14 cellular contexts compared by ENCODE assay signal in genomic region chr18:44943201-44943881, GRCh38.
DNase-seq lines count a peak whose midpoint lies in the region; ATAC-seq and TF ChIP-seq lines count a peak whose summit lies in the region.
"Had no signal": no experiment of that assay in that cellular context is flagged by ENCODE, and none has a peak within 500 bp of the region (broad histone marks: within the 10 kb centered on the region; RNA-seq: fewer than 3 reads in every experiment).

No MANE protein-coding gene starts in this region.

- no peaks in the 10 kb centered on the region for H3K9me3 Mint-ChIP-seq in activated naive CD4-positive, alpha-beta T cell treated with anti-CD3 and anti-CD28 coated beads, Interleukin-2, amount 50 U/mL, for 72 hours
- H3K9me3 Mint-ChIP-seq: activated T-cell treated with anti-CD3 and anti-CD28 coated beads, Interleukin-2, amount 50 U/mL, for 72 hours; naive thymus-derived CD8-positive, alpha-beta T cell had no signal

- ATAC-seq in body of pancreas, result peak; percentile 45
- ATAC-seq in activated naive CD4-positive, alpha-beta T cell treated with anti-CD3 and anti-CD28 coated beads, Interleukin-2, amount 50 U/mL, for 72 hours, result no peak
- ATAC-seq: activated T-cell treated with anti-CD3 and anti-CD28 coated beads, Interleukin-2, amount 50 U/mL, for 72 hours; naive thymus-derived CD8-positive, alpha-beta T cell had no signal

- peaks cover 2% of the 10 kb centered on the region; the same call in 1 of the 2 replicates for H3K9me3 ChIP-seq in HEK293 (ENCODE audit: control insufficient read depth, insufficient read depth, low read depth, low read length)
- no peaks in the 10 kb centered on the region for H3K9me3 ChIP-seq in body of pancreas

- DNase-seq in A172 (ENCODE audit: low spot score), result peak; percentile 37
- peak in 1 of 4 donors; percentile 42 for DNase-seq in body of pancreas
- peak; percentile 89 for DNase-seq in kidney glomerular epithelial cell (lab: John Stamatoyannopoulos, UW)
- no peak for DNase-seq in putamen (ENCODE audit: low spot score)
- DNase-seq in GDM1 (lab: John Stamatoyannopoulos, UW), result no peak
- no peak for DNase-seq in inferior parietal cortex (ENCODE audit: extremely low spot score)
- no peak for DNase-seq in activated naive CD4-positive, alpha-beta T cell treated with anti-CD3 and anti-CD28 coated beads, Interleukin-2, amount 50 U/mL, for 72 hours (ENCODE audit: low spot score in 2 of 2)
- DNase-seq: activated T-cell treated with anti-CD3 and anti-CD28 coated beads, Interleukin-2, amount 50 U/mL, for 72 hours; cortex of kidney; naive thymus-derived CD8-positive, alpha-beta T cell; NCI-H1417 treated with DMSO at 0.1 percent for 48 hours; stimulated activated CD4-positive, alpha-beta T cell treated with anti-CD3 and anti-CD28 coated beads, Interleukin-2, amount 100 ng/mL, for 24 hours had no signal

- CTCF ChIA-PET in HEK293 (lab: Yijun Ruan, JAX), result interaction anchor here (0.7 to 2.0 kb wide), 3 partner anchors 14 to 270 kb away, joined by 3 to 8 read pairs (median 6); no protein-coding TSS in a partner anchor

- H3K4me3 ChIP-seq in HEK293 (ENCODE audit: low read depth, low read length) (no peak overlapping the region), body of pancreas (no peak overlapping the region)

- H3K27me3 ChIP-seq in body of pancreas, result no peaks in the 10 kb centered on the region

- intact Hi-C loops in body of pancreas (cut with DNase I), result no loop called here

- H3K4me1 ChIP-seq in HEK293 (ENCODE audit: control insufficient read depth, insufficient read depth, low read length) (peaks cover 40% of the 10 kb centered on the region), body of pancreas (peaks cover 48% of the 10 kb centered on the region)

- H3K27ac ChIP-seq in HEK293 (ENCODE audit: extremely low read depth, low read depth, low read length), result no peak overlapping the region
- peak overlapping the region in 2 of 4 donors; percentile 16 to 30 for H3K27ac ChIP-seq in body of pancreas
- H3K27ac ChIP-seq: VCaP had no signal

- H3K36me3 ChIP-seq in HEK293 (ENCODE audit: control insufficient read depth in 2 of 2, insufficient read depth in 1 of 2, low read length in 2 of 2) (no peaks in the 10 kb centered on the region; a peak in 1 of 3 replicates), body of pancreas (replicated peaks in 1 of 2; ENCODE audit: insufficient read depth in 1 of 2, low read depth in 2 of 2) (no peaks in the 10 kb centered on the region)

- H3K36me3 Mint-ChIP-seq in activated naive CD4-positive, alpha-beta T cell treated with anti-CD3 and anti-CD28 coated beads, Interleukin-2, amount 50 U/mL, for 72 hours, result no peaks in the 10 kb centered on the region
- H3K36me3 Mint-ChIP-seq: naive thymus-derived CD8-positive, alpha-beta T cell had no signal

- TF ChIP-seq CTCF in HEK293 (tag by site-specific recombination; IDR thresholded peaks at IDR 0.05) (no peak), body of pancreas (IDR thresholded peaks at IDR 0.05) (no peak)

- WGBS in body of pancreas, 2 donors, result 19 to 36% methylated on average over 3 of the region's 3 CpGs

- TF ChIP-seq POLR2A in body of pancreas (IDR thresholded peaks at IDR 0.05), result no peak

- POLR2A ChIA-PET in HEK293 (lab: Yijun Ruan, JAX), result no interaction called here

- H3K27ac Mint-ChIP-seq in activated naive CD4-positive, alpha-beta T cell treated with anti-CD3 and anti-CD28 coated beads, Interleukin-2, amount 50 U/mL, for 72 hours, result no peak overlapping the region
- H3K27ac Mint-ChIP-seq: activated T-cell treated with anti-CD3 and anti-CD28 coated beads, Interleukin-2, amount 50 U/mL, for 72 hours; naive thymus-derived CD8-positive, alpha-beta T cell had no signal

TF ChIP-seq in HEK293, 187 proteins besides CTCF, POLR2A, EP300 and RAD21:
- TF ChIP-seq GLI2 (tag by site-specific recombination; IDR thresholded peaks at IDR 0.05; ENCODE audit: borderline replicate concordance, low read depth), result no peak
- peak; percentile 98 for TF ChIP-seq GLIS1 (tag by site-specific recombination; IDR thresholded peaks at IDR 0.05)
- no peak for TF ChIP-seq ZBTB11 (tag by site-specific recombination; conservative IDR thresholded peaks at IDR 0.05; ENCODE audit: low read depth)
- peak; percentile 91 for TF ChIP-seq ZIC2 (tag by site-specific recombination; IDR thresholded peaks at IDR 0.05)
- TF ChIP-seq PRDM10 (tag by site-specific recombination; IDR thresholded peaks at IDR 0.05), result peak; percentile 10; the same call in 1 of the 2 replicates

Comparison
In these comparisons a context has a peak if more than half of its experiments do, and no peak if none do; other contexts are left out.
1. DNase-seq: peak in A172 (single experiment) and kidney glomerular epithelial cell (single experiment); none in putamen (single experiment), GDM1 (single experiment), inferior parietal cortex (single experiment) and activated naive CD4-positive, alpha-beta T cell treated with anti-CD3 and anti-CD28 coated beads, Interleukin-2, amount 50 U/mL, for 72 hours (0 of 2).